In the genomic region with DNA sequence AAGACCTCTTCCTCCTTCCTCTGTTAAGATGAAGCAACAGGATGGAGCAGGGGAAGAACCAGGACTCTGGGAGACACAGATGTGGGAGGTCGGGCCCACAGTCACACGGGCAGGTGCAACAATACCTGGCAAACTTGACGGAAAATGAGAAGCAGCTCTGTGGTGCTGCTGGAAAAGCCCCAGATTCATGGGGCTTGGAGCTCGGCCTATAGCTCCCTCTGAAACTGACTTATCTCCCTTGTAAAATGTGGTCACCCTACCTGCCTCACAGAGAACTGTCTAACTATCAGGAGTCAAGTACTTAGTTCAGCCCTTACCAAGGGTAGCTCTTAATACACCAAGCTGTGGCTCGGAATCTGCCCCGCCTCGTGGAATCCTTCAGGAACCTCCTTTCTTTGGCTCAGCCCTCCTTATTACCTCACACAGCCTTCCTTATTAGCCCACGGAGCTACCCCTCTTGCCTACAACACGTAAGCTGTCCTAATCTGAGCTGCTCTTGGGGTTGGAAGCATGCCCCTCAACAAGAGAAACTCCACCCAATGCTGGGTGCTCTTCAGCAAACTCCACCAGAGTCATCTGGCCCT, we compare ENCODE assay signal across 21 cellular contexts.
A peak's percentile ranks its signal among the peaks of the same experiment; 100 is the strongest.
DNase-seq lines count a peak whose midpoint lies in the region; ATAC-seq, FAIRE-seq and TF ChIP-seq lines count a peak whose summit lies in the region.
"Had no signal": no experiment of that assay in that cellular context is flagged by ENCODE, and none has a peak within 500 bp of the region (broad histone marks: within the 10 kb centered on the region; RNA-seq: fewer than 3 reads in every experiment).

No MANE protein-coding gene starts in this region.

- H3K4me1 Mint-ChIP-seq in astrocyte (ENCODE audit: low read depth, unreplicated experiment) = peaks cover 30% of the 10 kb centered on the region
- peaks cover 15 to 32% (median 19%) of the 10 kb centered on the region in 4 donors for H3K4me1 Mint-ChIP-seq in CD4-positive, alpha-beta memory T cell

- H3K4me1 ChIP-seq in breast epithelium (peaks cover 6 to 12% of the 10 kb centered on the region in 2 donors), mammary epithelial cell (ENCODE audit: insufficient read depth, low read length) (peaks cover 9% of the 10 kb centered on the region), astrocyte (ENCODE audit: insufficient read depth, low read length) (peaks cover 29% of the 10 kb centered on the region), muscle layer of duodenum (ENCODE audit: control insufficient read depth in 1 of 2, insufficient read depth in 2 of 2, low read length in 2 of 2) (peaks cover 18 to 36% of the 10 kb centered on the region in 2 donors), uterus (peaks cover 4 to 8% of the 10 kb centered on the region in 2 donors)
- H3K4me1 ChIP-seq in CD4-positive, alpha-beta memory T cell (ENCODE audit: insufficient read depth, low read length) = peaks cover 3% of the 10 kb centered on the region
- H3K4me1 ChIP-seq: Caco-2 had no signal

- H3K9me3 Mint-ChIP-seq in astrocyte (ENCODE audit: unreplicated experiment) = no peaks in the 10 kb centered on the region
- no peaks in the 10 kb centered on the region for H3K9me3 Mint-ChIP-seq in CD4-positive, alpha-beta memory T cell
- H3K9me3 Mint-ChIP-seq: activated naive CD4-positive, alpha-beta T cell treated with anti-CD3 and anti-CD28 coated beads, Interleukin-2, amount 50 U/mL, for 24 hours had no signal

- TF ChIP-seq POLR2A in breast epithelium (IDR thresholded peaks at IDR 0.05) (no peak), uterus (IDR thresholded peaks at IDR 0.05) (no peak), erythroblast (IDR thresholded peaks at IDR 0.05; ENCODE audit: low read length) (no peak)

- POLR2A ChIA-PET in CD4-positive, alpha-beta memory T cell (lab: Charles Lee; ENCODE audit: partially characterized antibody) = no interaction called here

- WGBS in mammary epithelial cell (ENCODE audit: low coverage, missing lambda C conversion rate) = 45% methylated on average over 8 of the region's 9 CpGs

- no peak overlapping the region for H3K4me3 Mint-ChIP-seq in astrocyte (ENCODE audit: unreplicated experiment)
- no peak overlapping the region for H3K4me3 Mint-ChIP-seq in CD4-positive, alpha-beta memory T cell
- H3K4me3 Mint-ChIP-seq: activated naive CD4-positive, alpha-beta T cell treated with anti-CD3 and anti-CD28 coated beads, Interleukin-2, amount 50 U/mL, for 24 hours had no signal

- no peak overlapping the region for H2AFZ ChIP-seq in mammary epithelial cell (ENCODE audit: low read depth, low read length)
- H2AFZ ChIP-seq in astrocyte (ENCODE audit: low read depth, low read length) = no peak overlapping the region

- H3K9me3 ChIP-seq in breast epithelium (no peaks in the 10 kb centered on the region), mammary epithelial cell (replicated peaks; ENCODE audit: insufficient read depth, low read length) (no peaks in the 10 kb centered on the region), astrocyte (ENCODE audit: insufficient read depth, low read depth, low read length) (no peaks in the 10 kb centered on the region), muscle layer of duodenum (ENCODE audit: control insufficient read depth in 1 of 2, low read length in 2 of 2) (no peaks in the 10 kb centered on the region), uterus (no peaks in the 10 kb centered on the region)
- no peaks in the 10 kb centered on the region for H3K9me3 ChIP-seq in CD4-positive, alpha-beta memory T cell (ENCODE audit: control insufficient read depth in 1 of 2, low read length in 2 of 2)
- H3K9me3 ChIP-seq: Caco-2, MG63, pancreas had no signal

- no peak for TF ChIP-seq CTCF in breast epithelium (IDR thresholded peaks at IDR 0.05)
- no peak for TF ChIP-seq CTCF in mammary epithelial cell (conservative IDR thresholded peaks at IDR 0.05 in 1 of 2, IDR thresholded peaks at IDR 0.05 in 1 of 2; ENCODE audit: extremely low read depth in 1 of 2, insufficient read depth in 1 of 2, low read depth in 1 of 2, low read length in 2 of 2)
- no peak for TF ChIP-seq CTCF in astrocyte (IDR thresholded peaks at IDR 0.05; ENCODE audit: insufficient read depth, low read depth, low read length)
- no peak for TF ChIP-seq CTCF in uterus (IDR thresholded peaks at IDR 0.05)

- H3K27me3 ChIP-seq in breast epithelium (no peaks in the 10 kb centered on the region), mammary epithelial cell (ENCODE audit: insufficient read depth, low read length) (no peaks in the 10 kb centered on the region), astrocyte (ENCODE audit: insufficient read depth, low read length) (no peaks in the 10 kb centered on the region), muscle layer of duodenum (ENCODE audit: low read depth, low read length) (no peaks in the 10 kb centered on the region), uterus (no peaks in the 10 kb centered on the region)
- no peaks in the 10 kb centered on the region for H3K27me3 ChIP-seq in CD4-positive, alpha-beta memory T cell (ENCODE audit: insufficient read depth, low read length)
- H3K27me3 ChIP-seq: MG63, pancreas had no signal

- no TSS peak for BruUV-seq in mammary epithelial cell (replicated peaks; lab: Mats Ljungman, UMichigan)

- H3K27ac ChIP-seq in breast epithelium = peak overlapping the region; percentile 59 to 62
- no peak overlapping the region for H3K27ac ChIP-seq in mammary epithelial cell (ENCODE audit: insufficient read depth, low read depth, low read length)
- no peak overlapping the region for H3K27ac ChIP-seq in astrocyte (ENCODE audit: low read depth, low read length)
- peak overlapping the region; percentile 39 for H3K27ac ChIP-seq in muscle layer of duodenum (ENCODE audit: low read length)
- peak overlapping the region; percentile 37 to 53 for H3K27ac ChIP-seq in uterus
- no peak overlapping the region for H3K27ac ChIP-seq in CD4-positive, alpha-beta memory T cell (ENCODE audit: low read depth, low read length)
- H3K27ac ChIP-seq: pancreas, RWPE1 had no signal

- no peak for ATAC-seq in GM21360 (IDR thresholded peaks at IDR 0.05; ENCODE audit: unreplicated experiment)
- ATAC-seq: left ventricle myocardium superior, pancreas had no signal

- H3K27ac Mint-ChIP-seq in astrocyte (ENCODE audit: unreplicated experiment) = no peak overlapping the region
- H3K27ac Mint-ChIP-seq in CD4-positive, alpha-beta memory T cell = peak overlapping the region in 3 of 7 donors; percentile 49 to 55 (median 50)
- H3K27ac Mint-ChIP-seq: activated naive CD4-positive, alpha-beta T cell treated with anti-CD3 and anti-CD28 coated beads, Interleukin-2, amount 50 U/mL, for 24 hours had no signal

- H4K20me1 ChIP-seq in mammary epithelial cell (ENCODE audit: insufficient read depth, low read length) (no peaks in the 10 kb centered on the region), astrocyte (ENCODE audit: insufficient read depth, low read length) (peaks cover 73% of the 10 kb centered on the region)

- peaks cover 10% of the 10 kb centered on the region for H3K36me3 Mint-ChIP-seq in astrocyte (ENCODE audit: low read depth, unreplicated experiment)
- H3K36me3 Mint-ChIP-seq in CD4-positive, alpha-beta memory T cell = peaks cover 0 to 5% of the 10 kb centered on the region in 2 donors
- H3K36me3 Mint-ChIP-seq: activated naive CD4-positive, alpha-beta T cell treated with anti-CD3 and anti-CD28 coated beads, Interleukin-2, amount 50 U/mL, for 24 hours had no signal

- H3K27me3 Mint-ChIP-seq in astrocyte (ENCODE audit: low read depth, unreplicated experiment) = no peaks in the 10 kb centered on the region
- H3K27me3 Mint-ChIP-seq in CD4-positive, alpha-beta memory T cell = no peaks in the 10 kb centered on the region
- H3K27me3 Mint-ChIP-seq: activated naive CD4-positive, alpha-beta T cell treated with anti-CD3 and anti-CD28 coated beads, Interleukin-2, amount 50 U/mL, for 24 hours had no signal

- no peak overlapping the region for H3K4me2 ChIP-seq in mammary epithelial cell (ENCODE audit: insufficient read depth, low read depth, low read length)
- no peak overlapping the region for H3K4me2 ChIP-seq in astrocyte (ENCODE audit: low read length)

- no peak for FAIRE-seq in astrocyte (lab: Jason Lieb, UNC)
- FAIRE-seq: colon, pancreas had no signal

- H3K9ac ChIP-seq in mammary epithelial cell (ENCODE audit: insufficient read depth, low read length) (no peak overlapping the region), astrocyte (ENCODE audit: low read length) (no peak overlapping the region)

- H3K4me3 ChIP-seq in breast epithelium = no peak overlapping the region
- H3K4me3 ChIP-seq in mammary epithelial cell (replicated peaks in 1 of 3; ENCODE audit: insufficient read depth in 1 of 3, low read depth in 2 of 3, low read length in 3 of 3) = no peak overlapping the region
- no peak overlapping the region for H3K4me3 ChIP-seq in astrocyte (ENCODE audit: insufficient read depth, low read depth, low read length)
- no peak overlapping the region for H3K4me3 ChIP-seq in muscle layer of duodenum (ENCODE audit: low read depth in 1 of 2, low read length in 2 of 2)
- no peak overlapping the region for H3K4me3 ChIP-seq in uterus
- H3K4me3 ChIP-seq in CD4-positive, alpha-beta memory T cell (ENCODE audit: low read length in 2 of 2) = no peak overlapping the region
- H3K4me3 ChIP-seq: MG63, pancreas had no signal

- no peaks in the 10 kb centered on the region for H3K79me2 ChIP-seq in mammary epithelial cell (ENCODE audit: insufficient read depth, low read length)
- H3K79me2 ChIP-seq in astrocyte (ENCODE audit: insufficient read depth, low read length) = peaks cover 7% of the 10 kb centered on the region

- H3K36me3 ChIP-seq in breast epithelium = no peaks in the 10 kb centered on the region
- H3K36me3 ChIP-seq in mammary epithelial cell (ENCODE audit: insufficient read depth, low read length) = no peaks in the 10 kb centered on the region
- H3K36me3 ChIP-seq in astrocyte (ENCODE audit: insufficient read depth, low read length) = no peaks in the 10 kb centered on the region
- no peaks in the 10 kb centered on the region for H3K36me3 ChIP-seq in muscle layer of duodenum (ENCODE audit: control insufficient read depth in 1 of 2, insufficient read depth in 2 of 2, low read length in 2 of 2)
- no peaks in the 10 kb centered on the region for H3K36me3 ChIP-seq in uterus
- no peaks in the 10 kb centered on the region for H3K36me3 ChIP-seq in CD4-positive, alpha-beta memory T cell (ENCODE audit: insufficient read depth, low read length)
- H3K36me3 ChIP-seq: MG63, pancreas had no signal

- dilution Hi-C loops in mammary epithelial cell (cut with HindIII; ENCODE audit: low sequenced_read_pairs) = no loop called here

- CTCF ChIA-PET in mammary epithelial cell (lab: Charles Lee; ENCODE audit: low non-redundant PET) = no interaction called here
- CTCF ChIA-PET in CD4-positive, alpha-beta memory T cell (lab: Charles Lee; ENCODE audit: partially characterized antibody) = interaction anchor here (1.2 kb wide), 1 partner anchor 87 kb away, joined by 3 read pairs; no protein-coding TSS in a partner anchor

- intact Hi-C loops in breast epithelium (cut with DNase I; ENCODE audit: low total_unique reads) (loop anchor here (10.0 kb wide), 1 partner anchor 136 kb away; a partner anchor contains a TSS), mammary epithelial cell (cut with micrococcal nuclease) (no loop called here), uterus (cut with DNase I; ENCODE audit: low total_unique reads) (loop anchor here (10.0 kb wide), 1 partner anchor 144 kb away; no protein-coding TSS in a partner anchor)
- intact Hi-C loops in CD4-positive, alpha-beta memory T cell (cut with micrococcal nuclease) = no loop called here

- in situ Hi-C loops in mammary epithelial cell (cut with MboI; ENCODE audit: low sequenced_read_pairs in 2 of 2) = no loop called here

- DNase-seq in breast epithelium (ENCODE audit: low spot score in 2 of 2) = peak in 1 of 2 donors; percentile 54
- DNase-seq in mammary epithelial cell = no peak
- peak; percentile 16 for DNase-seq in astrocyte (ENCODE audit: low read depth)
- DNase-seq in uterus = no peak
- DNase-seq in CD4-positive, alpha-beta memory T cell = no peak
- no peak for DNase-seq in erythroblast (lab: John Stamatoyannopoulos, UW)
- DNase-seq: Caco-2; EL; foreskin melanocyte; HCEC 1CT; left ventricle myocardium superior; MG63; NCI-H2081 treated with DMSO at 0.1 percent for 48 hours; NK-92 treated with Interleukin-12 subunit alpha and Interleukin-12 subunit beta, amount 100 ng/mL, for 24 hours; pancreas; stimulated activated CD4-positive, alpha-beta T cell treated with anti-CD3 and anti-CD28 coated beads, Interleukin-1b, Interleukin-23, amount 100 ng/mL, for 48 hours had no signal

Comparison
In these comparisons a context has a peak if more than half of its experiments do, and no peak if none do; other contexts are left out.
1. H3K27ac ChIP-seq: peak in breast epithelium (2 of 2), muscle layer of duodenum (single experiment) and uterus (2 of 2); none in mammary epithelial cell (single experiment), astrocyte (single experiment) and CD4-positive, alpha-beta memory T cell (single experiment).
2. intact Hi-C loops: an anchor here in breast epithelium (10.0 kb wide) and uterus (10.0 kb wide); none called in mammary epithelial cell and CD4-positive, alpha-beta memory T cell.